Comparison of ENCODE assay signal across 1 cellular context in the genomic region with DNA sequence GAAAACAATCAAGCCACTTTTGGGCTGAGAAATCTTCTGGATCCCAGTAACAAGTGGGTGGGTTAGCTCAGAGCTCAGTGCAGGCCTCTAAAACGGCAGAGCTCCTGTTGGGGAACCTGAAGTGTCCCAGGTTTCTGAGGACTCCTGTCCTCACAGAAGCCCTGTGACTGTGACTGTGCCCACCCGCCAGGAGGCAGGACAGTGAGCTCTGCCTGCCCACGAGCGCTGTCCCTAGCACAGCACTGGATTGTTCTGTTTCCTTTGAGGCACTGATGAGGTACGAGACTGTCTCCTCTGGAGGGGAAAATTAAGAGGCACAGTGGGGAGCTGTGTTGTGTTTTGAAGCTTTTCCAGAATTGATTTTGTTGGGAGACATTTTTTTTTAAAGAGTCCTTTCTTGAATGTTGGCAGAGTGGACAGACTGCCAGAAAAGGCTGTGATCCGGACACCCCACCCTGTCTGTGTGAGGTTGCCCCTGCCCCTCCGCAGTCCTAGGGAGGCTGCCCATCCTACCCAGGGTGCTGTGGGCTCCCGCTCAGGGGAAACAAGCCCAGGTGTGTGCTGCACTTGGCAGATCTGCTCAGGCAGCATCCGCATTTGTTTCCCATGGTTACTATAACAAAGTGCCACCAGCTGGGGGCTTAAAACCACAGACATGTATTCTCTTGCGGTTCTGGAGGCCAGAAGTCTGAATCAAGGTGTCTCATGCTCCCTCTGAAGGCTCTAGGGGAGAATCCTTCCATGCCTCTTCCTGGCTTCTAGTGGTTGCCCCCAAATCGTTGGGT.
TF ChIP-seq lines count a peak whose summit lies in the region.

No MANE protein-coding gene starts in this region.

TF ChIP-seq in H1, 55 proteins besides CTCF, POLR2A, EP300 and RAD21:
- TF ChIP-seq, protein P1, sequence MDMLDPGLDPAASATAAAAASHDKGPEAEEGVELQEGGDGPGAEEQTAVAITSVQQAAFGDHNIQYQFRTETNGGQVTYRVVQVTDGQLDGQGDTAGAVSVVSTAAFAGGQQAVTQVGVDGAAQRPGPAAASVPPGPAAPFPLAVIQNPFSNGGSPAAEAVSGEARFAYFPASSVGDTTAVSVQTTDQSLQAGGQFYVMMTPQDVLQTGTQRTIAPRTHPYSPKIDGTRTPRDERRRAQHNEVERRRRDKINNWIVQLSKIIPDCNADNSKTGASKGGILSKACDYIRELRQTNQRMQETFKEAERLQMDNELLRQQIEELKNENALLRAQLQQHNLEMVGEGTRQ (IDR thresholded peaks at IDR 0.05; ENCODE audit: low read length): no peak
- TF ChIP-seq, protein P2, sequence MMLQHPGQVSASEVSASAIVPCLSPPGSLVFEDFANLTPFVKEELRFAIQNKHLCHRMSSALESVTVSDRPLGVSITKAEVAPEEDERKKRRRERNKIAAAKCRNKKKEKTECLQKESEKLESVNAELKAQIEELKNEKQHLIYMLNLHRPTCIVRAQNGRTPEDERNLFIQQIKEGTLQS (IDR thresholded peaks at IDR 0.05; ENCODE audit: insufficient read depth, low read depth, low read length): no peak
- no peak for TF ChIP-seq TCF12 (IDR thresholded peaks at IDR 0.05; ENCODE audit: low read depth, low read length)
- no peak for TF ChIP-seq GABPA (IDR thresholded peaks at IDR 0.05; ENCODE audit: borderline replicate concordance, insufficient read depth, low read length)
